In genomic region chr3:177448987-177449975, GRCh38 we compare ENCODE assay signal across 8 cellular contexts.
DNase-seq lines count a peak whose midpoint lies in the region; ATAC-seq and TF ChIP-seq lines count a peak whose summit lies in the region.

No MANE protein-coding gene starts in this region.

- H3K27me3 ChIP-seq in A673 (replicated peaks; ENCODE audit: insufficient read depth, low read depth, low read length, poor library complexity): no peaks in the 10 kb centered on the region

- POLR2A ChIA-PET in A673 (lab: Charles Lee; ENCODE audit: low non-redundant PET): interaction anchor here (0.6 kb wide), 1 partner anchor 202 kb away, joined by 3 read pairs; no protein-coding TSS in a partner anchor

- CTCF ChIA-PET in A673 (lab: Charles Lee): no interaction called here

- H3K27ac Mint-ChIP-seq in T-helper 2 cell treated with Interferon-gamma antibody and Interleukin-4, amounts not matched to agents 5 μg/mL and 100 μg/mL, for 36 hours: peak overlapping the region; percentile 14

- no peak for TF ChIP-seq CTCF in A673 (conservative IDR thresholded peaks at IDR 0.05; ENCODE audit: low read depth, low read length)

- H3K4me1 Mint-ChIP-seq in T-helper 2 cell treated with Interferon-gamma antibody and Interleukin-4, amounts not matched to agents 5 μg/mL and 100 μg/mL, for 36 hours (ENCODE audit: low read depth): peaks cover 16% of the 10 kb centered on the region

- H3K4me3 Mint-ChIP-seq in T-helper 2 cell treated with Interferon-gamma antibody and Interleukin-4, amounts not matched to agents 5 μg/mL and 100 μg/mL, for 36 hours: no peak overlapping the region

- H3K36me3 ChIP-seq in A673 (ENCODE audit: insufficient read depth, low read length, poor library complexity, severe bottlenecking): no peaks in the 10 kb centered on the region

- H3K27me3 Mint-ChIP-seq in T-helper 2 cell treated with Interferon-gamma antibody and Interleukin-4, amounts not matched to agents 5 μg/mL and 100 μg/mL, for 36 hours (ENCODE audit: low read depth): no peaks in the 10 kb centered on the region

- H3K4me3 ChIP-seq in A673 (ENCODE audit: low read depth, low read length, poor library complexity, severe bottlenecking): no peak overlapping the region

- no peaks in the 10 kb centered on the region for H3K9me3 ChIP-seq in A673 (ENCODE audit: low read depth, low read length, poor library complexity, severe bottlenecking)

- H3K27ac ChIP-seq in A673 (ENCODE audit: low read depth, low read length, poor library complexity, severe bottlenecking): peak overlapping the region; percentile 71

- intact Hi-C loops in A673 (cut with micrococcal nuclease; ENCODE audit: unreplicated experiment): loop anchor here (10.0 kb wide), 1 partner anchor 326 kb away; no protein-coding TSS in a partner anchor

- H3K36me3 Mint-ChIP-seq in T-helper 2 cell treated with Interferon-gamma antibody and Interleukin-4, amounts not matched to agents 5 μg/mL and 100 μg/mL, for 36 hours (ENCODE audit: low read depth): no peaks in the 10 kb centered on the region

- peak; percentile 89 for ATAC-seq in GM19043 (IDR thresholded peaks at IDR 0.05; ENCODE audit: low read depth, unreplicated experiment)
- peak; percentile 86 for ATAC-seq in HG03159 (IDR thresholded peaks at IDR 0.05; ENCODE audit: unreplicated experiment)

- H3K9me3 Mint-ChIP-seq in T-helper 2 cell treated with Interferon-gamma antibody and Interleukin-4, amounts not matched to agents 5 μg/mL and 100 μg/mL, for 36 hours: no peaks in the 10 kb centered on the region

- no TSS peak for BruUV-seq in A673 (replicated peaks; lab: Mats Ljungman, UMichigan)

- peaks cover 64% of the 10 kb centered on the region for H3K4me1 ChIP-seq in A673 (ENCODE audit: insufficient read depth, low read length, poor library complexity, severe bottlenecking)

- DNase-seq in A673 (ENCODE audit: low spot score) (peak; percentile 64), islet precursor cell (peak; percentile 91), COR-L47 (lab: John Stamatoyannopoulos, UW) (no peak), NCI-H1092 (lab: John Stamatoyannopoulos, UW) (no peak), DMS114 treated with DMSO at 0.1 percent for 48 hours (lab: John Stamatoyannopoulos, UW; ENCODE audit: unreplicated experiment) (no peak)
- DNase-seq in T-helper 2 cell treated with Interferon-gamma antibody and Interleukin-4, amounts not matched to agents 5 μg/mL and 100 μg/mL, for 36 hours (ENCODE audit: low spot score): no peak

Comparison
In these comparisons a context has a peak if more than half of its experiments do, and no peak if none do; other contexts are left out.
1. DNase-seq: peak in A673 (single experiment) and islet precursor cell (single experiment); none in T-helper 2 cell treated with Interferon-gamma antibody and Interleukin-4, amounts not matched to agents 5 μg/mL and 100 μg/mL, for 36 hours (single experiment), COR-L47 (single experiment), NCI-H1092 (single experiment) and DMS114 treated with DMSO at 0.1 percent for 48 hours (single experiment).